Comparison of ENCODE assay signal across 22 cellular contexts in the genomic region with DNA sequence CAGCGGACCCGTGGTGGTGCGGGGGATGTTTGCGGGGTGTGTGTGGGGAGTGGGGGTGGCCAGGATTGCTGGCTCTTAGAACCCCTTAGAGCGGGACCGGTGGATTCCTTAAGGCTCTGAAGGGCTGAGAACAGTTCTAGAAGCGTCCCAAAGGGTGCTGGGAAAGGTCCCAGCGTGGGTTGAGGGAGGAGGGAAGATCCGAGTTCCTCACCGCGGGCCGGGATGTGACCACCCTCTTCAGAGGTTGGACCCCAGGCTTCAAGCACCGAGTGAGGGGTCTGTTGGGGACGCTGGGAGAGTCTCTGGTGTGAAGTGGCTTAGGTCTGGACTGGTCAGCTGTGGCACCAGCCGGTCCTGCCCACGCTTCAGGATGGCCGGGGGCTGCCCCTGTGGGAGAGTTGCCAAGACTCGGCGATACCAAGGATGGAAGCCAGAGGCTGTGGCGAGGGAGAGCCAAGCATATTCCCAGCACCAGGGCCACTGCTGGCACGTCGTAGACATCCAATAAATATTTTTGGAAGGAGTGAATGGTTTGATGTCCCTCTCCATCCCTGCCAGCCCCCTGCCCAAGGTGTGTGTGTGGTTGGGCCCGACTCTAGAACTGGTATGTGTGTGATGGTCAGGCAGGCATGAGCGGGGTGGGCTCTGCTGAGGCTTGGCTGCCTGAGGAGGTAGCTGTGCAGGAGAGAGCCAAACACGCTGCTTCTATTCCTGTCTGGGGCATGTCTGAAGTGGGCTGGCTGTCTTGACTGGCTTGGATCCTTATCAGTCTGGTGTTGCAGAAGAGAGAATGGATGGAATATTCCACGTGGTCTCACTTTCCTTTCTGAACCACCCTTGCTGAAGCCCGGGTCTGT. TPM values are rescaled to one million over a fixed set of nuclear protein-coding genes. Genes with fewer than 3 reads are reported as not detected.
A peak's percentile ranks its signal among the peaks of the same experiment; 100 is the strongest.
DNase-seq lines count a peak whose midpoint lies in the region; ATAC-seq and TF ChIP-seq lines count a peak whose summit lies in the region.
"Had no signal": no experiment of that assay in that cellular context is flagged by ENCODE, and none has a peak within 500 bp of the region (broad histone marks: within the 10 kb centered on the region; RNA-seq: fewer than 3 reads in every experiment).

No MANE protein-coding gene starts in this region.

- H2BK12ac ChIP-seq in neuronal stem cell (ENCODE audit: low read length): no peak overlapping the region

- H2AK5ac ChIP-seq in neuronal stem cell (ENCODE audit: low read depth, low read length): no peak overlapping the region

- H3K4me1 Mint-ChIP-seq in endothelial cell (ENCODE audit: unreplicated experiment): peaks cover 5% of the 10 kb centered on the region
- H3K4me1 Mint-ChIP-seq in naive thymus-derived CD4-positive, alpha-beta T cell: peaks cover 6 to 17% (median 9%) of the 10 kb centered on the region in 7 donors

- no peak for TF ChIP-seq CTCF in endothelial cell (IDR thresholded peaks at IDR 0.05; ENCODE audit: unreplicated experiment)

- H3K27ac ChIP-seq in HUES64 (ENCODE audit: low read depth, low read length) (peak overlapping the region; percentile 98), neuronal stem cell (replicated peaks; ENCODE audit: low read length) (no peak overlapping the region)
- H3K27ac ChIP-seq in naive thymus-derived CD4-positive, alpha-beta T cell (ENCODE audit: low read depth, low read length): no peak overlapping the region
- H3K27ac ChIP-seq: BLaER1, esophagus squamous epithelium, gastrocnemius medialis, lower lobe of right lung, spleen, suprapubic skin had no signal

- no peak overlapping the region for H3K27ac Mint-ChIP-seq in endothelial cell (ENCODE audit: unreplicated experiment)
- H3K27ac Mint-ChIP-seq in naive thymus-derived CD4-positive, alpha-beta T cell: no peak overlapping the region
- H3K27ac Mint-ChIP-seq: activated CD4-positive, alpha-beta memory T cell treated with anti-CD3 and anti-CD28 coated beads for 36 hours; stimulated activated effector memory CD8-positive, alpha-beta T cell treated with anti-CD3 and anti-CD28 coated beads, Interleukin-12 subunit alpha, Interleukin-12 subunit beta, amount 100 ng/mL, for 72 hours had no signal

- H3K9ac ChIP-seq in HUES64 (ENCODE audit: low read depth, low read length) (no peak overlapping the region), neuronal stem cell (ENCODE audit: low read depth, low read length, poor library complexity) (peak overlapping the region; percentile 12)
- H3K9ac ChIP-seq: BLaER1 had no signal

- POLR2A ChIA-PET in naive thymus-derived CD4-positive, alpha-beta T cell (lab: Charles Lee): no interaction called here

- no peak overlapping the region for H3K4ac ChIP-seq in neuronal stem cell (ENCODE audit: low read length)

- H3K36me3 ChIP-seq in HUES64 (ENCODE audit: insufficient read depth, low read length) (peaks cover 18% of the 10 kb centered on the region; the same call in 1 of the 2 replicates), neuronal stem cell (replicated peaks in 1 of 2; ENCODE audit: control insufficient read depth in 2 of 2, insufficient read depth in 2 of 2, low read length in 2 of 2) (peaks cover 14 to 33% of the 10 kb centered on the region in 2 donors)
- peaks cover 0 to 10% (median 0%) of the 10 kb centered on the region in 3 experiments for H3K36me3 ChIP-seq in naive thymus-derived CD4-positive, alpha-beta T cell (ENCODE audit: control insufficient read depth in 2 of 3, insufficient read depth in 3 of 3, low read length in 3 of 3)
- H3K36me3 ChIP-seq: gastrocnemius medialis had no signal

- H3K9me3 ChIP-seq in HUES64 (ENCODE audit: insufficient read depth, low read depth, low read length): no peaks in the 10 kb centered on the region
- no peaks in the 10 kb centered on the region for H3K9me3 ChIP-seq in neuronal stem cell (replicated peaks in 1 of 2; ENCODE audit: control insufficient read depth in 2 of 2, insufficient read depth in 1 of 2, low read depth in 1 of 2, low read length in 2 of 2)
- no peaks in the 10 kb centered on the region for H3K9me3 ChIP-seq in naive thymus-derived CD4-positive, alpha-beta T cell (ENCODE audit: control insufficient read depth in 2 of 3, low read length in 3 of 3)
- H3K9me3 ChIP-seq: BLaER1, esophagus squamous epithelium, gastrocnemius medialis, lower lobe of right lung, mucosa of descending colon, spleen, suprapubic skin had no signal

- no peak overlapping the region for H2BK15ac ChIP-seq in neuronal stem cell (ENCODE audit: low read length)

- peak overlapping the region; percentile 47 for H2BK5ac ChIP-seq in neuronal stem cell (ENCODE audit: low read length)

- H3K79me1 ChIP-seq in neuronal stem cell (ENCODE audit: low read depth, low read length): peaks cover 1% of the 10 kb centered on the region

- H4K8ac ChIP-seq in neuronal stem cell (ENCODE audit: low read depth, low read length): no peak overlapping the region

- no peaks in the 10 kb centered on the region for H3K9me3 Mint-ChIP-seq in endothelial cell (ENCODE audit: unreplicated experiment)
- H3K9me3 Mint-ChIP-seq in naive thymus-derived CD4-positive, alpha-beta T cell: no peaks in the 10 kb centered on the region
- H3K9me3 Mint-ChIP-seq: activated CD4-positive, alpha-beta memory T cell treated with anti-CD3 and anti-CD28 coated beads for 36 hours; stimulated activated effector memory CD8-positive, alpha-beta T cell treated with anti-CD3 and anti-CD28 coated beads, Interleukin-12 subunit alpha, Interleukin-12 subunit beta, amount 100 ng/mL, for 72 hours had no signal

- no peak overlapping the region for H2AFZ ChIP-seq in neuronal stem cell (ENCODE audit: low read length)

- WGBS in HUES64: 93% methylated on average over 27 of the region's 27 CpGs
- WGBS in neuronal stem cell (ENCODE audit: extremely low coverage in 2 of 2, insufficient read length in 2 of 2, insufficient replicate concordance in 1 of 2), 2 donors: no CpG with 5 or more reads among the region's 27 CpGs

- H3K4me2 ChIP-seq in neuronal stem cell (ENCODE audit: insufficient read depth, low read length, poor library complexity, severe bottlenecking): no peak overlapping the region
- H3K4me2 ChIP-seq: BLaER1 had no signal

- DNase-seq in EH (ENCODE audit: low read depth) (peak; percentile 2), endothelial cell (ENCODE audit: low spot score) (no peak), neuronal stem cell (ENCODE audit: low spot score) (no peak), NCI-H774 (lab: John Stamatoyannopoulos, UW) (no peak), SIG-M5 treated with dmso at 0.1 percent for 504 hours (lab: John Stamatoyannopoulos, UW; ENCODE audit: unreplicated experiment) (no peak), pons (ENCODE audit: low spot score) (no peak)
- DNase-seq in naive thymus-derived CD4-positive, alpha-beta T cell: no peak
- DNase-seq: activated CD4-positive, alpha-beta memory T cell treated with anti-CD3 and anti-CD28 coated beads for 36 hours; activated T-cell treated with anti-CD3 and anti-CD28 coated beads for 4 hours; esophagus squamous epithelium; lower lobe of right lung; mucosa of descending colon; NCI-H1092; NCI-H1930; spleen; stimulated activated CD4-positive, alpha-beta T cell treated with anti-CD3 and anti-CD28 coated beads, Interleukin-2, amount 100 ng/mL, for 48 hours; T-helper 9 cell had no signal

- H3K36me3 Mint-ChIP-seq in endothelial cell (ENCODE audit: low read depth, unreplicated experiment): peaks cover 33% of the 10 kb centered on the region
- H3K36me3 Mint-ChIP-seq in naive thymus-derived CD4-positive, alpha-beta T cell: peaks cover 0 to 6% (median 0%) of the 10 kb centered on the region in 5 donors
- H3K36me3 Mint-ChIP-seq: activated CD4-positive, alpha-beta memory T cell treated with anti-CD3 and anti-CD28 coated beads for 36 hours; stimulated activated effector memory CD8-positive, alpha-beta T cell treated with anti-CD3 and anti-CD28 coated beads, Interleukin-12 subunit alpha, Interleukin-12 subunit beta, amount 100 ng/mL, for 72 hours had no signal

- H3K27me3 ChIP-seq in HUES64 (ENCODE audit: insufficient read depth, low read length) (no peaks in the 10 kb centered on the region), neuronal stem cell (ENCODE audit: control insufficient read depth in 3 of 3, insufficient read depth in 3 of 3, low read depth in 1 of 3, low read length in 3 of 3) (no peaks in the 10 kb centered on the region)
- no peaks in the 10 kb centered on the region for H3K27me3 ChIP-seq in naive thymus-derived CD4-positive, alpha-beta T cell (ENCODE audit: control insufficient read depth in 2 of 2, insufficient read depth in 2 of 2, low read length in 2 of 2)
- H3K27me3 ChIP-seq: BLaER1, esophagus squamous epithelium, gastrocnemius medialis, spleen, suprapubic skin had no signal

- CTCF ChIA-PET in naive thymus-derived CD4-positive, alpha-beta T cell (lab: Charles Lee): no interaction called here

- no peak for ATAC-seq in naive thymus-derived CD4-positive, alpha-beta T cell
- ATAC-seq: gastrocnemius medialis; lower lobe of right lung; mucosa of descending colon; stimulated activated effector memory CD8-positive, alpha-beta T cell treated with anti-CD3 and anti-CD28 coated beads, Interleukin-12 subunit alpha, Interleukin-12 subunit beta, amount 100 ng/mL, for 72 hours had no signal

- peak overlapping the region; percentile 42 for H3K4me3 Mint-ChIP-seq in endothelial cell (ENCODE audit: unreplicated experiment)
- no peak overlapping the region for H3K4me3 Mint-ChIP-seq in naive thymus-derived CD4-positive, alpha-beta T cell
- H3K4me3 Mint-ChIP-seq: activated CD4-positive, alpha-beta memory T cell treated with anti-CD3 and anti-CD28 coated beads for 36 hours; stimulated activated effector memory CD8-positive, alpha-beta T cell treated with anti-CD3 and anti-CD28 coated beads, Interleukin-12 subunit alpha, Interleukin-12 subunit beta, amount 100 ng/mL, for 72 hours had no signal

- no peak overlapping the region for H2BK120ac ChIP-seq in neuronal stem cell (ENCODE audit: low read depth, low read length)

- peak overlapping the region; percentile 52 for H3K23ac ChIP-seq in neuronal stem cell (ENCODE audit: low read depth, low read length, poor library complexity)

- no peak overlapping the region for H3K14ac ChIP-seq in neuronal stem cell (ENCODE audit: low read length)

- H3K4me1 ChIP-seq in HUES64 (ENCODE audit: insufficient read depth, low read length) (peaks cover 62% of the 10 kb centered on the region), neuronal stem cell (ENCODE audit: control insufficient read depth in 2 of 2, insufficient read depth in 1 of 2, low read depth in 1 of 2, low read length in 2 of 2) (peaks cover 46 to 50% of the 10 kb centered on the region in 2 donors)
- H3K4me1 ChIP-seq in naive thymus-derived CD4-positive, alpha-beta T cell (ENCODE audit: control insufficient read depth in 2 of 2, insufficient read depth in 2 of 2, low read length in 2 of 2): no peaks in the 10 kb centered on the region
- H3K4me1 ChIP-seq: lower lobe of right lung had no signal

- H3K18ac ChIP-seq in neuronal stem cell (ENCODE audit: low read length): peak overlapping the region; percentile 65

- peaks cover 13% of the 10 kb centered on the region for H3K27me3 Mint-ChIP-seq in endothelial cell (ENCODE audit: unreplicated experiment)
- no peaks in the 10 kb centered on the region for H3K27me3 Mint-ChIP-seq in naive thymus-derived CD4-positive, alpha-beta T cell
- H3K27me3 Mint-ChIP-seq: activated CD4-positive, alpha-beta memory T cell treated with anti-CD3 and anti-CD28 coated beads for 36 hours had no signal

- H4K91ac ChIP-seq in neuronal stem cell (ENCODE audit: low read depth, low read length, poor library complexity): no peak overlapping the region

- intact Hi-C loops in naive thymus-derived CD4-positive, alpha-beta T cell (cut with micrococcal nuclease): no loop called here

- H3K4me3 ChIP-seq in HUES64 (ENCODE audit: low read length) (no peak overlapping the region), neuronal stem cell (ENCODE audit: low read length in 2 of 2) (no peak overlapping the region)
- H3K4me3 ChIP-seq in naive thymus-derived CD4-positive, alpha-beta T cell (ENCODE audit: low read length): no peak overlapping the region
- H3K4me3 ChIP-seq: BLaER1, esophagus squamous epithelium, gastrocnemius medialis, lower lobe of right lung, mucosa of descending colon, spleen, suprapubic skin had no signal

RNA-seq across cellular contexts. Expression of a gene that starts 19.2 kb away (rescaled TPM):
- 12.3 TPM for polyA plus RNA-seq in HUES64 (2013, experiment 1 of 2)
- polyA plus RNA-seq in HUES64 (2013, experiment 2 of 2): 13.2 TPM
- total RNA-seq in endothelial cell (ENCODE audit: unreplicated experiment): 12.1 TPM
- 15.9 TPM for polyA plus RNA-seq in neuronal stem cell (2013, experiment 1 of 2)
- polyA plus RNA-seq in neuronal stem cell (2013, experiment 2 of 2): 15.7 TPM
- total RNA-seq in naive thymus-derived CD4-positive, alpha-beta T cell: 1 to 10 TPM; 1.1 to 5.7 (median 4.3) TPM
- 1 to 10 TPM; 3.3 to 7.4 TPM for polyA plus RNA-seq in naive thymus-derived CD4-positive, alpha-beta T cell

RNA-seq across cellular contexts. Expression of a gene that starts 29.7 kb away (rescaled TPM):
- polyA plus RNA-seq in HUES64 (2013, experiment 1 of 2): 78.2 TPM
- 91.5 TPM for polyA plus RNA-seq in HUES64 (2013, experiment 2 of 2)
- total RNA-seq in endothelial cell (ENCODE audit: unreplicated experiment): 138 TPM
- polyA plus RNA-seq in neuronal stem cell (2013, experiment 1 of 2): 84.5 TPM
- 85.1 TPM for polyA plus RNA-seq in neuronal stem cell (2013, experiment 2 of 2)
- total RNA-seq in naive thymus-derived CD4-positive, alpha-beta T cell: 100 to 1,000 TPM in 1 of 5 experiments, 10 to 100 TPM in 4; 68.5 to 103 (median 79.7) TPM
- 10 to 100 TPM; 46.7 to 77.0 TPM for polyA plus RNA-seq in naive thymus-derived CD4-positive, alpha-beta T cell

RNA-seq across cellular contexts. Expression of a gene that starts 52.1 kb away (rescaled TPM):
- not detected for polyA plus RNA-seq in HUES64 (2013, experiment 1 of 2)
- not detected for polyA plus RNA-seq in HUES64 (2013, experiment 2 of 2)
- total RNA-seq in endothelial cell (ENCODE audit: unreplicated experiment): 143 TPM
- not detected for polyA plus RNA-seq in neuronal stem cell (2013, experiment 1 of 2)
- polyA plus RNA-seq in neuronal stem cell (2013, experiment 2 of 2): not detected
- 10 to 100 TPM; 13.8 to 69.7 (median 52.5) TPM for total RNA-seq in naive thymus-derived CD4-positive, alpha-beta T cell
- polyA plus RNA-seq in naive thymus-derived CD4-positive, alpha-beta T cell: 10 to 100 TPM; 26.0 to 56.5 TPM

RNA-seq across cellular contexts. Expression of a gene that starts 56.9 kb away (rescaled TPM):
- polyA plus RNA-seq in HUES64 (2013, experiment 1 of 2): 94.7 TPM
- polyA plus RNA-seq in HUES64 (2013, experiment 2 of 2): 75.3 TPM
- total RNA-seq in endothelial cell (ENCODE audit: unreplicated experiment): 4.9 TPM
- 0.99 TPM for polyA plus RNA-seq in neuronal stem cell (2013, experiment 1 of 2)
- 1.0 TPM for polyA plus RNA-seq in neuronal stem cell (2013, experiment 2 of 2)
- under 1 TPM in 1 of 5 experiments, not detected in 4; 0.38 TPM for total RNA-seq in naive thymus-derived CD4-positive, alpha-beta T cell
- polyA plus RNA-seq in naive thymus-derived CD4-positive, alpha-beta T cell: not detected
- total RNA-seq: activated CD4-positive, alpha-beta memory T cell treated with anti-CD3 and anti-CD28 coated beads for 36 hours had no signal
